In the genomic region with DNA sequence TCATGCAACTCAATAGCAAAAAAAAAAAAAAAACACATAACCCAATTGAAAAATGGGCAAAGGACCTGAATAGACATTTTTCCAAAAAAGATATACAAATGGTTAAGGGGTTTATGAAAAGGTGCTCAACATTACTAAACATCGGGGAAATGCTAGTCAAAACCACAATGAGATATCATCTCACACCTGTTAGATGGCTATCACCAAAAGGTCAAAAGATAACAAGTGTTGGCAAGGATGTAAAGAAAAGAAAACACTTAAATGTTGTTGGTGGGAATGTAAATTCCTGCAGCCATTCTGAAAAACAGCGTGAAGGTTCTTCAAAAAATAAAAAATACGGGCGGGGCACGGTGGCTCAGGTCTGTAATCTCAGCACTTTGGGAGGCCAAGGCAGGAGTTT, we compare ENCODE assay signal across 20 cellular contexts.
A peak's percentile ranks its signal among the peaks of the same experiment; 100 is the strongest.
DNase-seq lines count a peak whose midpoint lies in the region; ATAC-seq and FAIRE-seq lines count a peak whose summit lies in the region.
"Had no signal": no experiment of that assay in that cellular context is flagged by ENCODE, and none has a peak within 500 bp of the region (broad histone marks: within the 10 kb centered on the region; RNA-seq: fewer than 3 reads in every experiment).

No MANE protein-coding gene starts in this region.

- H3K27ac ChIP-seq in naive thymus-derived CD4-positive, alpha-beta T cell (ENCODE audit: low read depth, low read length): no peak overlapping the region
- H3K27ac ChIP-seq: adrenal gland, epithelial cell of prostate had no signal

- intact Hi-C loops in activated CD4-positive, alpha-beta T cell treated with anti-CD3 and anti-CD28 coated beads for 36 hours (cut with DNase I, micrococcal nuclease): loop anchor here in 1 of 2 experiments (5.0 kb wide), 1 partner anchor 33 kb away; no protein-coding TSS in a partner anchor
- intact Hi-C loops in activated CD4-positive, alpha-beta memory T cell treated with anti-CD3 and anti-CD28 coated beads for 36 hours (cut with micrococcal nuclease): loop anchor here (5.0 kb wide), 3 partner anchors 63 to 273 kb away; a partner anchor contains a TSS
- intact Hi-C loops in naive thymus-derived CD4-positive, alpha-beta T cell (cut with micrococcal nuclease): loop anchor here (5.0 kb wide), 3 partner anchors 63 to 678 kb away; a partner anchor contains a TSS
- intact Hi-C loops in left cardiac atrium (cut with DNase I): no loop called here

- DNase-seq in activated CD4-positive, alpha-beta T cell treated with anti-CD3 and anti-CD28 coated beads for 36 hours: no peak
- DNase-seq in activated CD4-positive, alpha-beta T cell treated with anti-CD3 and anti-CD28 coated beads for 48 hours: no peak
- DNase-seq in GM19239 (ENCODE audit: insufficient read length, low spot score) (no peak), NCI-H2029 treated with DMSO at 0.1 percent for 48 hours (lab: John Stamatoyannopoulos, UW) (no peak), NCI-H748 treated with DMSO at 0.1 percent for 48 hours (lab: John Stamatoyannopoulos, UW) (no peak), left cardiac atrium (no peak)
- DNase-seq in activated CD4-positive, alpha-beta memory T cell treated with anti-CD3 and anti-CD28 coated beads for 36 hours: no peak
- DNase-seq in naive thymus-derived CD4-positive, alpha-beta T cell: no peak
- DNase-seq: activated CD8-positive, alpha-beta memory T cell treated with anti-CD3 and anti-CD28 coated beads, Interleukin-2, amount 50 U/mL, for 48 hours; adrenal gland; DMS153; NCI-H2081; NCI-H510A treated with DMSO at 0.1 percent for 48 hours; nucleus accumbens; SHP77 treated with DMSO at 0.1 percent for 48 hours had no signal

- peak overlapping the region; percentile 26 for H3K4me3 Mint-ChIP-seq in activated CD4-positive, alpha-beta T cell treated with anti-CD3 and anti-CD28 coated beads for 36 hours
- peak overlapping the region; percentile 54 for H3K4me3 Mint-ChIP-seq in activated CD4-positive, alpha-beta memory T cell treated with anti-CD3 and anti-CD28 coated beads for 36 hours
- H3K4me3 Mint-ChIP-seq in naive thymus-derived CD4-positive, alpha-beta T cell: peak overlapping the region in 9 of 10 donors; percentile 13 to 69 (median 34)
- H3K4me3 Mint-ChIP-seq: WTC11 had no signal

- H3K4me3 ChIP-seq in naive thymus-derived CD4-positive, alpha-beta T cell (ENCODE audit: low read length): no peak overlapping the region
- H3K4me3 ChIP-seq: adrenal gland had no signal

- peaks cover 14% of the 10 kb centered on the region for H3K9me3 Mint-ChIP-seq in activated CD4-positive, alpha-beta T cell treated with anti-CD3 and anti-CD28 coated beads for 36 hours (ENCODE audit: low read depth)
- peaks cover 14% of the 10 kb centered on the region for H3K9me3 Mint-ChIP-seq in activated CD4-positive, alpha-beta memory T cell treated with anti-CD3 and anti-CD28 coated beads for 36 hours
- H3K9me3 Mint-ChIP-seq in naive thymus-derived CD4-positive, alpha-beta T cell: peaks cover 0 to 64% (median 23%) of the 10 kb centered on the region in 11 donors

- H3K27me3 Mint-ChIP-seq in activated CD4-positive, alpha-beta T cell treated with anti-CD3 and anti-CD28 coated beads for 36 hours: no peaks in the 10 kb centered on the region
- H3K27me3 Mint-ChIP-seq in activated CD4-positive, alpha-beta memory T cell treated with anti-CD3 and anti-CD28 coated beads for 36 hours: no peaks in the 10 kb centered on the region
- H3K27me3 Mint-ChIP-seq in naive thymus-derived CD4-positive, alpha-beta T cell: no peaks in the 10 kb centered on the region

- no peaks in the 10 kb centered on the region for H3K36me3 ChIP-seq in naive thymus-derived CD4-positive, alpha-beta T cell (ENCODE audit: control insufficient read depth in 2 of 3, insufficient read depth in 3 of 3, low read length in 3 of 3)
- H3K36me3 ChIP-seq: adrenal gland had no signal

- H3K36me3 Mint-ChIP-seq in activated CD4-positive, alpha-beta T cell treated with anti-CD3 and anti-CD28 coated beads for 36 hours (ENCODE audit: low read depth): peaks cover 17% of the 10 kb centered on the region
- peaks cover 11% of the 10 kb centered on the region for H3K36me3 Mint-ChIP-seq in activated CD4-positive, alpha-beta memory T cell treated with anti-CD3 and anti-CD28 coated beads for 36 hours
- peaks cover 5 to 70% (median 17%) of the 10 kb centered on the region in 5 donors for H3K36me3 Mint-ChIP-seq in naive thymus-derived CD4-positive, alpha-beta T cell

- H3K27ac Mint-ChIP-seq in activated CD4-positive, alpha-beta T cell treated with anti-CD3 and anti-CD28 coated beads for 36 hours: peak overlapping the region; percentile 49
- H3K27ac Mint-ChIP-seq in activated CD4-positive, alpha-beta memory T cell treated with anti-CD3 and anti-CD28 coated beads for 36 hours: peak overlapping the region; percentile 47
- H3K27ac Mint-ChIP-seq in naive thymus-derived CD4-positive, alpha-beta T cell: peak overlapping the region in 8 of 9 donors; percentile 25 to 99 (median 78)
- H3K27ac Mint-ChIP-seq: WTC11 had no signal

- H3K9me3 ChIP-seq in naive thymus-derived CD4-positive, alpha-beta T cell (ENCODE audit: control insufficient read depth in 2 of 3, low read length in 3 of 3): no peaks in the 10 kb centered on the region
- H3K9me3 ChIP-seq: adrenal gland had no signal

- CTCF ChIA-PET in activated CD4-positive, alpha-beta T cell treated with anti-CD3 and anti-CD28 coated beads for 36 hours (lab: Charles Lee): interaction anchor here (0.8 kb wide), 1 partner anchor 349 kb away, joined by 3 read pairs; no protein-coding TSS in a partner anchor
- CTCF ChIA-PET in activated CD4-positive, alpha-beta memory T cell treated with anti-CD3 and anti-CD28 coated beads for 36 hours (lab: Charles Lee): no interaction called here
- CTCF ChIA-PET in naive thymus-derived CD4-positive, alpha-beta T cell (lab: Charles Lee): no interaction called here

- POLR2A ChIA-PET in activated CD4-positive, alpha-beta T cell treated with anti-CD3 and anti-CD28 coated beads for 36 hours (lab: Charles Lee): no interaction called here
- POLR2A ChIA-PET in activated CD4-positive, alpha-beta memory T cell treated with anti-CD3 and anti-CD28 coated beads for 36 hours (lab: Charles Lee): no interaction called here
- POLR2A ChIA-PET in naive thymus-derived CD4-positive, alpha-beta T cell (lab: Charles Lee): interaction anchor here (1.0 kb wide), 1 partner anchor 381 kb away, joined by 5 read pairs; a partner anchor contains a TSS

- no peak for ATAC-seq in activated CD4-positive, alpha-beta T cell treated with anti-CD3 and anti-CD28 coated beads for 36 hours
- no peak for ATAC-seq in naive thymus-derived CD4-positive, alpha-beta T cell
- ATAC-seq in left cardiac atrium: no peak
- ATAC-seq: WTC11 had no signal

- peaks cover 49% of the 10 kb centered on the region for H3K4me1 Mint-ChIP-seq in activated CD4-positive, alpha-beta T cell treated with anti-CD3 and anti-CD28 coated beads for 36 hours
- peaks cover 63% of the 10 kb centered on the region for H3K4me1 Mint-ChIP-seq in activated CD4-positive, alpha-beta memory T cell treated with anti-CD3 and anti-CD28 coated beads for 36 hours (ENCODE audit: low read depth)
- H3K4me1 Mint-ChIP-seq in naive thymus-derived CD4-positive, alpha-beta T cell: peaks cover 33 to 86% (median 80%) of the 10 kb centered on the region in 7 donors

- peak; percentile 92 for FAIRE-seq in GM19239 (lab: Jason Lieb, UNC)
- FAIRE-seq: bronchial epithelial cell, frontal cortex, H54 had no signal

- no peaks in the 10 kb centered on the region for H3K27me3 ChIP-seq in naive thymus-derived CD4-positive, alpha-beta T cell (ENCODE audit: control insufficient read depth in 2 of 2, insufficient read depth in 2 of 2, low read length in 2 of 2)
- H3K27me3 ChIP-seq: adrenal gland had no signal

- peaks cover 35 to 38% of the 10 kb centered on the region in 2 donors for H3K4me1 ChIP-seq in naive thymus-derived CD4-positive, alpha-beta T cell (ENCODE audit: control insufficient read depth in 2 of 2, insufficient read depth in 2 of 2, low read length in 2 of 2)
- H3K4me1 ChIP-seq: adrenal gland had no signal

Comparison
In these comparisons a context has a peak if more than half of its experiments do, and no peak if none do; other contexts are left out.
1. intact Hi-C loops: an anchor here in activated CD4-positive, alpha-beta memory T cell treated with anti-CD3 and anti-CD28 coated beads for 36 hours (5.0 kb wide) and naive thymus-derived CD4-positive, alpha-beta T cell (5.0 kb wide); none called in left cardiac atrium.